ENCODE assay signal across 8 cellular contexts in genomic region chr3:71581981-71582611, GRCh38. TPM values are rescaled to one million over a fixed set of nuclear protein-coding genes. Genes with fewer than 3 reads are reported as not detected.
DNase-seq lines count a peak whose midpoint lies in the region; TF ChIP-seq lines count a peak whose summit lies in the region.

No MANE protein-coding gene starts in this region.

- peak overlapping the region; percentile 84 to 99 for H3K27ac ChIP-seq in liver (ENCODE audit: low read depth in 1 of 2, low read length in 2 of 2)

- peaks cover 0 to 1% (median 0%) of the 10 kb centered on the region in 4 donors for H3K36me3 ChIP-seq in liver (ENCODE audit: control insufficient read depth in 4 of 4, insufficient read depth in 3 of 4, low read depth in 1 of 4, low read length in 3 of 4)

- peak overlapping the region; percentile 89 for H3K27ac Mint-ChIP-seq in activated CD4-positive, alpha-beta T cell treated with anti-CD3 and anti-CD28 coated beads, Interleukin-2, amount 10 ng/mL, durations not matched to agents 7 days and 5 days

- H3K9me3 Mint-ChIP-seq in activated CD4-positive, alpha-beta T cell treated with anti-CD3 and anti-CD28 coated beads, Interleukin-2, amount 10 ng/mL, durations not matched to agents 7 days and 5 days = no peaks in the 10 kb centered on the region

- peaks cover 51% of the 10 kb centered on the region for H3K4me1 Mint-ChIP-seq in activated CD4-positive, alpha-beta T cell treated with anti-CD3 and anti-CD28 coated beads, Interleukin-2, amount 10 ng/mL, durations not matched to agents 7 days and 5 days

- H3K9ac ChIP-seq in liver (ENCODE audit: low read depth in 1 of 2, low read length in 2 of 2) = peak overlapping the region; percentile 66 to 92

- no peak for TF ChIP-seq CTCF in NB4 (IDR thresholded peaks at IDR 0.05; ENCODE audit: low read depth, low read length)
- no peak for TF ChIP-seq CTCF in liver (IDR thresholded peaks at IDR 0.05; ENCODE audit: low read depth, low read length, missing input control)

- CTCF ChIA-PET in activated CD4-positive, alpha-beta T cell treated with anti-CD3 and anti-CD28 coated beads, Interleukin-2, amount 10 ng/mL, durations not matched to agents 7 days and 5 days (lab: Charles Lee) = interaction anchor here (1.2 kb wide), 1 partner anchor 204 kb away, joined by 3 read pairs; no protein-coding TSS in a partner anchor

- TF ChIP-seq POLR2A in NB4 (IDR thresholded peaks at IDR 0.05; ENCODE audit: extremely low read depth, insufficient read length) = peak; percentile 57

- peaks cover 4 to 38% (median 15%) of the 10 kb centered on the region in 4 donors for H3K4me1 ChIP-seq in liver (ENCODE audit: control insufficient read depth in 4 of 4, insufficient read depth in 4 of 4, low read length in 3 of 4)

- H3K9me3 ChIP-seq in liver (ENCODE audit: control insufficient read depth in 4 of 4, low read length in 3 of 4) = no peaks in the 10 kb centered on the region

- H3K27me3 ChIP-seq in liver (ENCODE audit: control insufficient read depth in 4 of 4, insufficient read depth in 4 of 4, low read length in 3 of 4) = no peaks in the 10 kb centered on the region

- DNase-seq in COLO668 (lab: John Stamatoyannopoulos, UW; ENCODE audit: unreplicated experiment) (peak; percentile 58), NB4 (ENCODE audit: low read depth) (peak; percentile 95), ecto neural progenitor cell (ENCODE audit: low spot score) (peak; percentile 79), NK-92 (lab: John Stamatoyannopoulos, UW; ENCODE audit: unreplicated experiment) (no peak), HuH-7.5 (ENCODE audit: low spot score) (no peak)
- DNase-seq in activated CD4-positive, alpha-beta T cell treated with anti-CD3 and anti-CD28 coated beads, Interleukin-2, amount 10 ng/mL, durations not matched to agents 7 days and 5 days = peak; percentile 33
- DNase-seq in stimulated activated CD4-positive, alpha-beta T cell treated with anti-CD3 and anti-CD28 coated beads, Interleukin-2, amount 100 ng/mL, for 4 hours (ENCODE audit: low read depth) = peak; percentile 37

- H3K4me3 ChIP-seq in NB4 (ENCODE audit: low read depth, low read length) = peak overlapping the region; percentile 86
- H3K4me3 ChIP-seq in liver (ENCODE audit: low read depth in 1 of 3, low read length in 3 of 3) = peak overlapping the region; percentile 76 to 96 (median 89)

- peaks cover 21% of the 10 kb centered on the region for H3K27me3 Mint-ChIP-seq in activated CD4-positive, alpha-beta T cell treated with anti-CD3 and anti-CD28 coated beads, Interleukin-2, amount 10 ng/mL, durations not matched to agents 7 days and 5 days

- H3K36me3 Mint-ChIP-seq in activated CD4-positive, alpha-beta T cell treated with anti-CD3 and anti-CD28 coated beads, Interleukin-2, amount 10 ng/mL, durations not matched to agents 7 days and 5 days (ENCODE audit: low read depth) = peaks cover 10% of the 10 kb centered on the region

- H3K4me3 Mint-ChIP-seq in activated CD4-positive, alpha-beta T cell treated with anti-CD3 and anti-CD28 coated beads, Interleukin-2, amount 10 ng/mL, durations not matched to agents 7 days and 5 days = peak overlapping the region; percentile 83

- WGBS in liver = under 1% methylated on average over 62 of the region's 62 CpGs

- TF ChIP-seq RAD21 in liver (IDR thresholded peaks at IDR 0.05) = peak in 1 of 2 donors; percentile 33

- POLR2A ChIA-PET in activated CD4-positive, alpha-beta T cell treated with anti-CD3 and anti-CD28 coated beads, Interleukin-2, amount 10 ng/mL, durations not matched to agents 7 days and 5 days (lab: Charles Lee) = interaction anchor here (0.7 kb wide), 1 partner anchor 451 kb away, joined by 5 read pairs; no protein-coding TSS in a partner anchor

TF ChIP-seq in liver, 16 proteins besides CTCF, POLR2A, EP300 and RAD21:
- TF ChIP-seq YY1 (IDR thresholded peaks at IDR 0.05) (peak; percentile 23), NR2F2 (IDR thresholded peaks at IDR 0.05) (no peak)

RNA-seq across cellular contexts. Expression of gene FOXP1, which starts 1.4 kb away (rescaled TPM):
- 100 to 1,000 TPM; 116 to 131 TPM for total RNA-seq in activated CD4-positive, alpha-beta T cell treated with anti-CD3 and anti-CD28 coated beads, Interleukin-2, amount 10 ng/mL, durations not matched to agents 7 days and 5 days
- 10 to 100 TPM; 33.5 to 35.4 TPM for total RNA-seq in liver
- polyA plus RNA-seq in liver = 10 to 100 TPM in 1 of 2 donors, 1 to 10 TPM in 1; 4.9 to 30.5 TPM

Comparison
In these comparisons a context has a peak if more than half of its experiments do, and no peak if none do; other contexts are left out.
1. DNase-seq: peak in COLO668 (single experiment), NB4 (single experiment), activated CD4-positive, alpha-beta T cell treated with anti-CD3 and anti-CD28 coated beads, Interleukin-2, amount 10 ng/mL, durations not matched to agents 7 days and 5 days (single experiment), ecto neural progenitor cell (single experiment) and stimulated activated CD4-positive, alpha-beta T cell treated with anti-CD3 and anti-CD28 coated beads, Interleukin-2, amount 100 ng/mL, for 4 hours (single experiment); none in NK-92 (single experiment) and HuH-7.5 (single experiment).